In genomic region chr6:44104661-44105060, GRCh38 we compare ENCODE assay signal across 20 cellular contexts. TPM values are rescaled to one million over a fixed set of nuclear protein-coding genes. Genes with fewer than 3 reads are reported as not detected.
DNase-seq lines count a peak whose midpoint lies in the region; ATAC-seq and TF ChIP-seq lines count a peak whose summit lies in the region.
"Had no signal": no experiment of that assay in that cellular context is flagged by ENCODE, and none has a peak within 500 bp of the region (broad histone marks: within the 10 kb centered on the region; RNA-seq: fewer than 3 reads in every experiment).

No MANE protein-coding gene starts in this region.

- no peak for TF ChIP-seq CTCF in right atrium auricular region (IDR thresholded peaks at IDR 0.05)
- TF ChIP-seq CTCF in omental fat pad (IDR thresholded peaks at IDR 0.05): no peak

- ATAC-seq in Right ventricle myocardium inferior: peak; percentile 54
- ATAC-seq in omental fat pad (ENCODE audit: low FRiP score): peak; percentile 58
- ATAC-seq in aorta (ENCODE audit: low FRiP score): peak; percentile 77
- ATAC-seq in GM21526 (IDR thresholded peaks at IDR 0.05; ENCODE audit: low FRiP score, unreplicated experiment): no peak
- no peak for ATAC-seq in GM21717 (IDR thresholded peaks at IDR 0.05; ENCODE audit: unreplicated experiment)
- ATAC-seq: activated CD8-positive, alpha-beta T cell treated with anti-CD3 and anti-CD28 coated beads, Interleukin-2, amount 10 ng/mL, durations not matched to agents 7 days and 5 days; SK-N-SH treated with all-trans-retinoic acid at 6 μM for 48 hours had no signal

- peaks cover 0 to 65% of the 10 kb centered on the region in 2 donors for H3K4me1 ChIP-seq in right atrium auricular region
- H3K4me1 ChIP-seq in aorta (ENCODE audit: control insufficient read depth in 1 of 2, insufficient read depth in 2 of 2, low read length in 2 of 2): no peaks in the 10 kb centered on the region

- H3K4me3 ChIP-seq in right atrium auricular region (no peak overlapping the region), aorta (ENCODE audit: low read length in 2 of 2) (no peak overlapping the region)
- H3K4me3 ChIP-seq: BLaER1 treated with 17β-estradiol and CSF1 and Interleukin-3, amounts not matched to agents 10 nM and 100 nM had no signal

- H3K27me3 ChIP-seq in right atrium auricular region (no peaks in the 10 kb centered on the region), aorta (ENCODE audit: control insufficient read depth in 1 of 2, insufficient read depth in 2 of 2, low read length in 1 of 2) (no peaks in the 10 kb centered on the region)
- H3K27me3 ChIP-seq: BLaER1 treated with 17β-estradiol and CSF1 and Interleukin-3, amounts not matched to agents 10 nM and 100 nM had no signal

- intact Hi-C loops in Right ventricle myocardium inferior (cut with DNase I): loop anchor here (5.0 kb wide), 1 partner anchor 143 kb away; the partner anchor contains the start of gene HSP90AB1
- intact Hi-C loops in cardiac septum (cut with DNase I): loop anchor here (5.0 kb wide), 1 partner anchor 133 kb away; no protein-coding TSS in a partner anchor
- intact Hi-C loops in aorta (cut with DNase I): no loop called here

- H3K9me3 ChIP-seq in right atrium auricular region (no peaks in the 10 kb centered on the region), aorta (ENCODE audit: control insufficient read depth, low read length) (no peaks in the 10 kb centered on the region)
- H3K9me3 ChIP-seq: BLaER1 treated with 17β-estradiol and CSF1 and Interleukin-3, amounts not matched to agents 10 nM and 100 nM had no signal

- DNase-seq in Right ventricle myocardium inferior (ENCODE audit: missing footprints) (no peak), cardiac septum (ENCODE audit: low spot score) (no peak), right atrium auricular region (ENCODE audit: low spot score) (no peak), omental fat pad (ENCODE audit: low spot score) (no peak), aorta (peak in 1 of 2 donors; percentile 68), NCI-H345 (lab: John Stamatoyannopoulos, UW) (no peak)
- DNase-seq: 8988T; activated CD8-positive, alpha-beta T cell treated with anti-CD3 and anti-CD28 coated beads, Interleukin-2, amount 10 ng/mL, durations not matched to agents 7 days and 5 days; DMS79 treated with DMSO at 0.1 percent for 48 hours; Kasumi-1; kidney glomerular epithelial cell; NCI-H187; trophoblast cell had no signal

- peak overlapping the region; percentile 2 to 19 for H3K27ac ChIP-seq in right atrium auricular region
- no peak overlapping the region for H3K27ac ChIP-seq in aorta (ENCODE audit: low read depth in 1 of 2, low read length in 2 of 2)
- H3K27ac ChIP-seq: BLaER1 treated with 17β-estradiol and CSF1 and Interleukin-3, amounts not matched to agents 10 nM and 100 nM; epithelial cell of prostate had no signal

- H3K36me3 ChIP-seq in right atrium auricular region: peaks cover 11% of the 10 kb centered on the region
- H3K36me3 ChIP-seq in aorta (ENCODE audit: control insufficient read depth in 1 of 2, insufficient read depth in 2 of 2, low read length in 1 of 2): peaks cover 0 to 1% of the 10 kb centered on the region in 2 donors

- WGBS in aorta, 2 donors: 64 to 72% methylated on average over 2 of the region's 2 CpGs

RNA-seq across cellular contexts. Expression of gene MRPL14, which starts 22.6 kb away (rescaled TPM):
- total RNA-seq in Right ventricle myocardium inferior (41.7 TPM), cardiac septum (36.7 TPM), right atrium auricular region (10 to 100 TPM; 44.1 to 45.9 TPM), omental fat pad (10 to 100 TPM; 29.2 to 36.3 (median 35.5) TPM), aorta (10 to 100 TPM; 24.6 to 24.9 TPM)
- 10 to 100 TPM; 39.0 to 40.3 TPM for polyA plus RNA-seq in aorta

RNA-seq across cellular contexts. Expression of gene TMEM63B, which starts 22.7 kb away (rescaled TPM):
- 44.5 TPM for total RNA-seq in Right ventricle myocardium inferior
- 39.6 TPM for total RNA-seq in cardiac septum
- 10 to 100 TPM; 29.2 to 37.1 TPM for total RNA-seq in right atrium auricular region
- total RNA-seq in omental fat pad: 10 to 100 TPM; 17.0 to 23.4 (median 20.6) TPM
- 10 to 100 TPM; 16.0 to 23.5 TPM for total RNA-seq in aorta
- 10 to 100 TPM in 1 of 2 donors, 1 to 10 TPM in 1; 6.1 to 15.0 TPM for polyA plus RNA-seq in aorta

RNA-seq across cellular contexts. Expression of gene CAPN11, which starts 54.0 kb away (rescaled TPM):
- total RNA-seq in Right ventricle myocardium inferior (0.27 TPM), cardiac septum (0.78 TPM), right atrium auricular region (under 1 TPM; 0.16 to 0.44 TPM), omental fat pad (1 to 10 TPM in 3 of 4 donors, under 1 TPM in 1; 0.09 to 8.4 (median 3.3) TPM), aorta (1 to 10 TPM in 1 of 2 donors, under 1 TPM in 1; 0.81 to 2.2 TPM)
- under 1 TPM in 1 of 2 donors, not detected in 1; 0.46 TPM for polyA plus RNA-seq in aorta
- total RNA-seq: cerebellum, OCI-LY7 had no signal

Comparison
In these comparisons a context has a peak if more than half of its experiments do, and no peak if none do; other contexts are left out.
1. ATAC-seq: peak in Right ventricle myocardium inferior (single experiment), omental fat pad (single experiment) and aorta (single experiment); none in GM21526 (single experiment) and GM21717 (single experiment).
2. H3K27ac ChIP-seq: peak in right atrium auricular region (2 of 2); none in aorta (0 of 2).
3. intact Hi-C loops: an anchor here in Right ventricle myocardium inferior (5.0 kb wide) and cardiac septum (5.0 kb wide); none called in aorta.